In genomic region chr7:47393406-47393805, GRCh38 we compare ENCODE assay signal across 34 cellular contexts.
"Had no signal": no experiment of that assay in that cellular context is flagged by ENCODE, and none has a peak within 500 bp of the region (broad histone marks: within the 10 kb centered on the region; RNA-seq: fewer than 3 reads in every experiment).

No MANE protein-coding gene starts in this region.

- DNase-seq: activated CD4-positive, alpha-beta T cell treated with anti-CD3 and anti-CD28 coated beads for 36 hours; activated CD4-positive, alpha-beta T cell treated with anti-CD3 and anti-CD28 coated beads, Interleukin-2, amount 10 ng/mL, durations not matched to agents 7 days and 5 days; activated CD4-positive, alpha-beta T cell treated with anti-CD3 and anti-CD28 coated beads, Interleukin-2, amount 50 U/mL, for 48 hours; activated CD8-positive, alpha-beta T cell treated with anti-CD3 and anti-CD28 coated beads, Interleukin-2, amount 10 ng/mL, durations not matched to agents 7 days and 5 days; activated gamma-delta T cell; activated naive CD4-positive, alpha-beta T cell treated with Interleukin-2 at 50 U/mL for 16 hours; activated naive CD8-positive, alpha-beta T cell treated with anti-CD3 and anti-CD28 coated beads, Interleukin-2, amount 10 ng/mL, durations not matched to agents 7 days and 5 days; activated T-cell treated with anti-CD3 and anti-CD28 coated beads, Interleukin-2, amount 50 U/mL, for 24 hours; amygdala; Karpas-422; KBM-7; NCI-H1105; NCI-H1417 treated with DMSO at 0.1 percent for 48 hours; NCI-H187 treated with DMSO at 0.1 percent for 48 hours; NCI-H2081; NCI-H226; NCI-H446 treated with DMSO at 0.1 percent for 48 hours; NCI-H524; NCI-H69; NCI-H82; NK-92 treated with Interleukin-12 subunit alpha and Interleukin-12 subunit beta, amount 100 ng/mL, for 24 hours; PC-3; RPMI8226; SHP77 treated with DMSO at 0.1 percent for 48 hours; SK-N-SH had no signal

- H3K4me3 ChIP-seq: body of pancreas, breast epithelium, Peyer's patch, SJSA1 had no signal

- H3K9me3 Mint-ChIP-seq: activated CD4-positive, alpha-beta T cell treated with anti-CD3 and anti-CD28 coated beads, Interleukin-2, amount 10 ng/mL, durations not matched to agents 7 days and 5 days; activated naive CD4-positive, alpha-beta T cell treated with anti-CD3 and anti-CD28 coated beads, Interleukin-2, amount 50 U/mL, for 24 hours; activated naive CD8-positive, alpha-beta T cell treated with anti-CD3 and anti-CD28 coated beads, Interleukin-2, amount 10 ng/mL, durations not matched to agents 7 days and 5 days; activated T-cell treated with anti-CD3 and anti-CD28 coated beads, Interleukin-2, amount 50 U/mL, for 24 hours; activated T-helper 2 cell treated with anti-CD3 and anti-CD28 coated beads, Interferon-gamma antibody, Interleukin-2, Interleukin-4, amounts not matched to agents 10 μg/mL and 5 μg/mL and 100 μg/mL, durations not matched to agents 14 hours and 24 hours and 36 hours; T-helper 1 cell treated with Interleukin-12 subunit alpha and Interleukin-12 subunit beta and Interleukin-4 antibody, amounts not matched to agents 30 μg/mL and 1 μg/mL, for 36 hours; T-helper 2 cell treated with Interferon-gamma antibody and Interleukin-4, amounts not matched to agents 5 μg/mL and 100 μg/mL, for 36 hours had no signal

- H3K27me3 Mint-ChIP-seq: activated CD4-positive, alpha-beta T cell treated with anti-CD3 and anti-CD28 coated beads, Interleukin-2, amount 10 ng/mL, durations not matched to agents 7 days and 5 days had no signal

- H3K27me3 ChIP-seq: body of pancreas, breast epithelium, Peyer's patch, SJSA1 had no signal

- H3K27ac ChIP-seq: breast epithelium, Peyer's patch, SJSA1 had no signal

- H3K36me3 Mint-ChIP-seq: activated naive CD4-positive, alpha-beta T cell treated with anti-CD3 and anti-CD28 coated beads, Interleukin-2, amount 50 U/mL, for 24 hours; activated naive CD8-positive, alpha-beta T cell treated with anti-CD3 and anti-CD28 coated beads, Interleukin-2, amount 10 ng/mL, durations not matched to agents 7 days and 5 days had no signal

- H3K4me3 Mint-ChIP-seq: activated CD4-positive, alpha-beta T cell treated with anti-CD3 and anti-CD28 coated beads for 36 hours; activated CD4-positive, alpha-beta T cell treated with anti-CD3 and anti-CD28 coated beads, Interleukin-2, amount 10 ng/mL, durations not matched to agents 7 days and 5 days; activated CD8-positive, alpha-beta T cell treated with anti-CD3 and anti-CD28 coated beads, Interleukin-2, amount 10 ng/mL, durations not matched to agents 7 days and 5 days; activated naive CD4-positive, alpha-beta T cell treated with anti-CD3 and anti-CD28 coated beads, Interleukin-2, amount 50 U/mL, for 24 hours; activated naive CD8-positive, alpha-beta T cell treated with anti-CD3 and anti-CD28 coated beads, Interleukin-2, amount 10 ng/mL, durations not matched to agents 7 days and 5 days; activated T-cell treated with anti-CD3 and anti-CD28 coated beads, Interleukin-2, amount 50 U/mL, for 24 hours; T-helper 1 cell treated with Interleukin-12 subunit alpha and Interleukin-12 subunit beta and Interleukin-4 antibody, amounts not matched to agents 30 μg/mL and 1 μg/mL, for 36 hours; T-helper 2 cell treated with Interferon-gamma antibody and Interleukin-4, amounts not matched to agents 5 μg/mL and 100 μg/mL, for 36 hours had no signal

- H3K9me3 ChIP-seq: body of pancreas, breast epithelium, Peyer's patch, SJSA1, SK-N-SH had no signal

- H3K27ac Mint-ChIP-seq: activated CD4-positive, alpha-beta T cell treated with anti-CD3 and anti-CD28 coated beads for 36 hours; activated CD4-positive, alpha-beta T cell treated with anti-CD3 and anti-CD28 coated beads, Interleukin-2, amount 10 ng/mL, durations not matched to agents 7 days and 5 days; activated CD8-positive, alpha-beta T cell treated with anti-CD3 and anti-CD28 coated beads, Interleukin-2, amount 10 ng/mL, durations not matched to agents 7 days and 5 days; activated naive CD4-positive, alpha-beta T cell treated with anti-CD3 and anti-CD28 coated beads, Interleukin-2, amount 50 U/mL, for 24 hours; activated naive CD8-positive, alpha-beta T cell treated with anti-CD3 and anti-CD28 coated beads, Interleukin-2, amount 10 ng/mL, durations not matched to agents 7 days and 5 days; activated T-cell treated with anti-CD3 and anti-CD28 coated beads, Interleukin-2, amount 50 U/mL, for 24 hours; activated T-helper 2 cell treated with anti-CD3 and anti-CD28 coated beads, Interferon-gamma antibody, Interleukin-2, Interleukin-4, amounts not matched to agents 10 μg/mL and 5 μg/mL and 100 μg/mL, durations not matched to agents 14 hours and 24 hours and 36 hours; T-helper 1 cell treated with Interleukin-12 subunit alpha and Interleukin-12 subunit beta and Interleukin-4 antibody, amounts not matched to agents 30 μg/mL and 1 μg/mL, for 36 hours; T-helper 2 cell treated with Interferon-gamma antibody and Interleukin-4, amounts not matched to agents 5 μg/mL and 100 μg/mL, for 36 hours had no signal

- H3K36me3 ChIP-seq: breast epithelium had no signal

- H3K4me1 ChIP-seq: breast epithelium, Peyer's patch, SJSA1 had no signal

- ATAC-seq: activated CD4-positive, alpha-beta T cell treated with anti-CD3 and anti-CD28 coated beads for 36 hours; activated CD4-positive, CD25-positive, alpha-beta regulatory T cell treated with anti-CD3 and anti-CD28 coated beads, Interleukin-2, amount 50 U/mL, for 24 hours; activated CD8-positive, alpha-beta T cell treated with anti-CD3 and anti-CD28 coated beads, Interleukin-2, amount 10 ng/mL, durations not matched to agents 7 days and 5 days; body of pancreas; PC-3 had no signal

- H3K4me1 Mint-ChIP-seq: activated CD4-positive, alpha-beta T cell treated with anti-CD3 and anti-CD28 coated beads for 36 hours; activated CD4-positive, alpha-beta T cell treated with anti-CD3 and anti-CD28 coated beads, Interleukin-2, amount 10 ng/mL, durations not matched to agents 7 days and 5 days; activated naive CD4-positive, alpha-beta T cell treated with anti-CD3 and anti-CD28 coated beads, Interleukin-2, amount 50 U/mL, for 24 hours; activated naive CD8-positive, alpha-beta T cell treated with anti-CD3 and anti-CD28 coated beads, Interleukin-2, amount 10 ng/mL, durations not matched to agents 7 days and 5 days had no signal
